Comparison of ENCODE assay signal across 21 cellular contexts in the genomic region with DNA sequence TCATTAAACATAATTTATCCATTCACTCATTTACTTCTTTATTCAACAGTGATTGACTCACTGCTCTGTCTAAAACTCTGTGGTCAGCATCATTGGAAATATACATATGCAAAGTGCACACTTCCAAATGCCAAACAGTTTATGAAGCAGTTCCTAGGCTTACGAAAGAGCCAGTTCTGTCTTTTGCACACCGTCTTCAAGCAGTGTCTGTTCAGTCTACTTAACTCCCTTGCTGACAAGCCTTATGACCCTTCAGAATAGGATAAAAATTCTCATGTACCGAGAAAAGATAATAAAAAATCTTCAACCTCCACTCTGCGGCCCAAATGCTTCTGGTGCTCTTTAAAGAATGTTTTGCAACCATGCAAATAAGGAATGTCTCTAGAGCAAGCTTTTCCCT.
DNase-seq lines count a peak whose midpoint lies in the region; ATAC-seq and TF ChIP-seq lines count a peak whose summit lies in the region.
"Had no signal": no experiment of that assay in that cellular context is flagged by ENCODE, and none has a peak within 500 bp of the region (broad histone marks: within the 10 kb centered on the region; RNA-seq: fewer than 3 reads in every experiment).

No MANE protein-coding gene starts in this region.

- CTCF ChIA-PET in IMR-90 (lab: Yijun Ruan, JAX), result interaction anchor here (0.6 kb wide), 1 partner anchor 295 kb away, joined by 3 read pairs; no protein-coding TSS in a partner anchor

- no peak overlapping the region for H3K18ac ChIP-seq in IMR-90 (ENCODE audit: low read depth, low read length)

- H3K27me3 ChIP-seq in IMR-90 (ENCODE audit: control insufficient read depth, insufficient read depth, low read length) (no peaks in the 10 kb centered on the region; the same call in 1 of the 2 replicates), brain microvascular endothelial cell (replicated peaks) (no peaks in the 10 kb centered on the region), right atrium auricular region (no peaks in the 10 kb centered on the region)
- H3K27me3 ChIP-seq: BE2C, SJCRH30 had no signal

- no peak overlapping the region for H2BK5ac ChIP-seq in IMR-90 (ENCODE audit: low read depth, low read length, poor library complexity, severe bottlenecking)

- H3K27ac ChIP-seq in IMR-90 (ENCODE audit: insufficient read depth, low read length), result no peak overlapping the region
- H3K27ac ChIP-seq in brain microvascular endothelial cell, result no peak overlapping the region
- no peak overlapping the region for H3K27ac ChIP-seq in right atrium auricular region
- H3K27ac ChIP-seq: PC-9, RWPE1, SJCRH30 had no signal

- TF ChIP-seq RAD21 in IMR-90 (IDR thresholded peaks at IDR 0.05; ENCODE audit: low read length), result no peak

- H4K91ac ChIP-seq in IMR-90 (ENCODE audit: insufficient read depth, low read depth, low read length), result no peak overlapping the region

- no peak overlapping the region for H2AK9ac ChIP-seq in IMR-90 (replicated peaks; ENCODE audit: low read depth, low read length, poor library complexity)

- no peak overlapping the region for H3K14ac ChIP-seq in IMR-90 (replicated peaks; ENCODE audit: low read depth, low read length)

- TF ChIP-seq CTCF in IMR-90 (conservative IDR thresholded peaks at IDR 0.05; ENCODE audit: low read depth, low read length) (no peak), brain microvascular endothelial cell (IDR thresholded peaks at IDR 0.05; ENCODE audit: low read depth, low read length, missing control alignments) (no peak), mesothelial cell of epicardium (IDR thresholded peaks at IDR 0.05; ENCODE audit: unreplicated experiment) (no peak), right atrium auricular region (IDR thresholded peaks at IDR 0.05) (no peak)

- no peak overlapping the region for H2AFZ ChIP-seq in IMR-90 (replicated peaks; ENCODE audit: low read length, poor library complexity)
- H2AFZ ChIP-seq: GM23338, PC-9 had no signal

- H3K4me2 ChIP-seq in IMR-90 (ENCODE audit: low read depth, low read length), result no peak overlapping the region
- H3K4me2 ChIP-seq: GM23338, PC-9 had no signal

- H4K8ac ChIP-seq in IMR-90 (ENCODE audit: low read depth in 2 of 2, low read length in 2 of 2), result no peak overlapping the region

- H3K9me3 ChIP-seq in IMR-90 (ENCODE audit: control insufficient read depth, insufficient read depth, low read length) (no peaks in the 10 kb centered on the region), right atrium auricular region (no peaks in the 10 kb centered on the region)
- H3K9me3 ChIP-seq: BE2C, Caco-2, SJCRH30 had no signal

- no peaks in the 10 kb centered on the region for H3K27me3 Mint-ChIP-seq in mesothelial cell of epicardium (ENCODE audit: low read depth)
- H3K27me3 Mint-ChIP-seq: CD4-positive, CD25-positive, alpha-beta regulatory T cell had no signal

- no CpG with 5 or more reads among the region's 4 CpGs for WGBS in IMR-90 (ENCODE audit: extremely low coverage in 2 of 2, insufficient read length in 1 of 2), 2 experiments

- H3K4ac ChIP-seq in IMR-90 (ENCODE audit: low read depth, low read length), result no peak overlapping the region

- H3K36me3 ChIP-seq in IMR-90 (ENCODE audit: control insufficient read depth, insufficient read depth, low read length), result no peaks in the 10 kb centered on the region
- no peaks in the 10 kb centered on the region for H3K36me3 ChIP-seq in brain microvascular endothelial cell (replicated peaks)
- H3K36me3 ChIP-seq in right atrium auricular region, result no peaks in the 10 kb centered on the region
- H3K36me3 ChIP-seq: BE2C, SJCRH30 had no signal

- H3K56ac ChIP-seq in IMR-90 (ENCODE audit: extremely low read depth, insufficient read depth, low read length), result no peak overlapping the region

- no peak overlapping the region for H2BK15ac ChIP-seq in IMR-90 (ENCODE audit: low read depth, low read length)

- no peak overlapping the region for H2AK5ac ChIP-seq in IMR-90 (ENCODE audit: low read depth, low read length)

- peak overlapping the region; percentile 33 for H3K27ac Mint-ChIP-seq in mesothelial cell of epicardium
- H3K27ac Mint-ChIP-seq: CD4-positive, CD25-positive, alpha-beta regulatory T cell; GM23338 had no signal

- dilution Hi-C loops in IMR-90 (cut with HindIII; ENCODE audit: low sequenced_read_pairs, unreplicated experiment), result no loop called here

- no peaks in the 10 kb centered on the region for H3K79me1 ChIP-seq in IMR-90 (ENCODE audit: low read depth in 1 of 2, low read length in 2 of 2)

- H4K20me1 ChIP-seq in IMR-90 (ENCODE audit: insufficient read depth, low read length), result no peaks in the 10 kb centered on the region

- intact Hi-C loops in IMR-90 (cut with micrococcal nuclease), result no loop called here
- intact Hi-C loops in head of caudate nucleus (cut with DNase I), result no loop called here

- in situ Hi-C loops in IMR-90 (cut with MboI; ENCODE audit: low sequenced_read_pairs) (no loop called here), brain microvascular endothelial cell (cut with HindIII; ENCODE audit: low pct_ligation_motif_present, low sequenced_read_pairs) (no loop called here)

- POLR2A ChIA-PET in IMR-90 (lab: Charles Lee; ENCODE audit: unreplicated experiment), result no interaction called here

- no peak overlapping the region for H3K23ac ChIP-seq in IMR-90 (ENCODE audit: low read depth, low read length)

- H3K9me3 Mint-ChIP-seq in mesothelial cell of epicardium, result peaks cover 15% of the 10 kb centered on the region

- peaks cover 20% of the 10 kb centered on the region for H3K4me1 Mint-ChIP-seq in mesothelial cell of epicardium
- H3K4me1 Mint-ChIP-seq: CD4-positive, CD25-positive, alpha-beta regulatory T cell had no signal

- H3K9me1 ChIP-seq in IMR-90 (ENCODE audit: insufficient read depth, low read length), result no peaks in the 10 kb centered on the region

- BruUV-seq in IMR-90 (replicated peaks; lab: Mats Ljungman, UMichigan), result no TSS peak

- TF ChIP-seq POLR2A in IMR-90 (IDR thresholded peaks at IDR 0.05; ENCODE audit: low read depth, low read length), result no peak

- H3K4me3 Mint-ChIP-seq in mesothelial cell of epicardium, result no peak overlapping the region
- H3K4me3 Mint-ChIP-seq: CD4-positive, CD25-positive, alpha-beta regulatory T cell; GM23338 had no signal

- H3K4me3 ChIP-seq in IMR-90 (ENCODE audit: insufficient read depth, low read depth, low read length) (no peak overlapping the region), brain microvascular endothelial cell (ENCODE audit: low read depth, low read length) (no peak overlapping the region), right atrium auricular region (no peak overlapping the region)
- H3K4me3 ChIP-seq: GM12878, GM23338, K562, PC-9, SJCRH30 had no signal

- H3K4me1 ChIP-seq in IMR-90 (ENCODE audit: control insufficient read depth, insufficient read depth, low read length), result no peaks in the 10 kb centered on the region
- H3K4me1 ChIP-seq in right atrium auricular region, result no peaks in the 10 kb centered on the region
- H3K4me1 ChIP-seq: BE2C, Caco-2, SJCRH30 had no signal

- no peak overlapping the region for H2BK20ac ChIP-seq in IMR-90 (ENCODE audit: low read depth, low read length)

- no peak overlapping the region for H4K5ac ChIP-seq in IMR-90 (ENCODE audit: low read depth, low read length)

- DNase-seq in IMR-90 (peak; percentile 10), brain microvascular endothelial cell (peak; percentile 24), fibroblast of peridontal ligament (ENCODE audit: extremely low read depth) (peak; percentile 62), mesothelial cell of epicardium (ENCODE audit: low spot score in 2 of 2, unreplicated experiment in 2 of 2) (no peak), NCI-H510A (lab: John Stamatoyannopoulos, UW) (no peak), right atrium auricular region (ENCODE audit: low spot score) (no peak), head of caudate nucleus (no peak)
- DNase-seq: BE2C; Caco-2; CD4-positive, CD25-positive, alpha-beta regulatory T cell; NCI-H1105; NCI-H2081; NCI-H510A treated with DMSO at 0.1 percent for 48 hours; PC-9; SJCRH30 had no signal

- H3K9ac ChIP-seq in IMR-90 (ENCODE audit: low read depth, low read length), result no peak overlapping the region

- H3K36me3 Mint-ChIP-seq in mesothelial cell of epicardium, result no peaks in the 10 kb centered on the region
- H3K36me3 Mint-ChIP-seq: CD4-positive, CD25-positive, alpha-beta regulatory T cell had no signal

- H2BK120ac ChIP-seq in IMR-90 (ENCODE audit: low read depth, low read length), result no peak overlapping the region

- 0 out of 2 replicates have a peak, but pooled peaks have one; percentile 21 for ATAC-seq in IMR-90 (ENCODE audit: low read depth)
- no peak for ATAC-seq in HG03025 (IDR thresholded peaks at IDR 0.05; ENCODE audit: low FRiP score, unreplicated experiment)
- ATAC-seq: GM12878, GM23338, HCT116, K562 had no signal

TF ChIP-seq in IMR-90, 13 proteins besides CTCF, POLR2A, EP300 and RAD21 (continues in another document):
- TF ChIP-seq MXI1 (IDR thresholded peaks at IDR 0.05; ENCODE audit: borderline replicate concordance, low read depth, low read length) (no peak), NFE2L2 (IDR thresholded peaks at IDR 0.05; ENCODE audit: low read depth, low read length) (no peak), FOS (IDR thresholded peaks at IDR 0.05; ENCODE audit: low read depth, low read length) (no peak), SMC3 (IDR thresholded peaks at IDR 0.05; ENCODE audit: low read depth, low read length) (no peak), CHD1 (IDR thresholded peaks at IDR 0.05; ENCODE audit: low read depth, low read length) (no peak), BHLHE40 (IDR thresholded peaks at IDR 0.05; ENCODE audit: low read depth, low read length) (no peak), CEBPB (IDR thresholded peaks at IDR 0.05; ENCODE audit: low read depth, low read length) (no peak), RFX5 (IDR thresholded peaks at IDR 0.05; ENCODE audit: low read depth, low read length) (no peak), RCOR1 (IDR thresholded peaks at IDR 0.05; ENCODE audit: insufficient replicate concordance, low read length) (no peak), MAFK (IDR thresholded peaks at IDR 0.05; ENCODE audit: low read depth, low read length) (no peak), MAZ (IDR thresholded peaks at IDR 0.05; ENCODE audit: borderline replicate concordance, low read depth, low read length) (no peak)
- TF ChIP-seq, protein P1, sequence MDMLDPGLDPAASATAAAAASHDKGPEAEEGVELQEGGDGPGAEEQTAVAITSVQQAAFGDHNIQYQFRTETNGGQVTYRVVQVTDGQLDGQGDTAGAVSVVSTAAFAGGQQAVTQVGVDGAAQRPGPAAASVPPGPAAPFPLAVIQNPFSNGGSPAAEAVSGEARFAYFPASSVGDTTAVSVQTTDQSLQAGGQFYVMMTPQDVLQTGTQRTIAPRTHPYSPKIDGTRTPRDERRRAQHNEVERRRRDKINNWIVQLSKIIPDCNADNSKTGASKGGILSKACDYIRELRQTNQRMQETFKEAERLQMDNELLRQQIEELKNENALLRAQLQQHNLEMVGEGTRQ (IDR thresholded peaks at IDR 0.05; ENCODE audit: low read depth, low read length), result no peak

Comparison
In these comparisons a context has a peak if more than half of its experiments do, and no peak if none do; other contexts are left out.
1. DNase-seq: peak in IMR-90 (single experiment), brain microvascular endothelial cell (single experiment) and fibroblast of peridontal ligament (single experiment); none in mesothelial cell of epicardium (0 of 2), NCI-H510A (single experiment), right atrium auricular region (single experiment) and head of caudate nucleus (0 of 42).